Comparison of ENCODE assay signal across 8 cellular contexts in genomic region chr18:63137999-63138448, GRCh38.
A peak's percentile ranks its signal among the peaks of the same experiment; 100 is the strongest.
DNase-seq lines count a peak whose midpoint lies in the region; ATAC-seq, FAIRE-seq and TF ChIP-seq lines count a peak whose summit lies in the region.

No MANE protein-coding gene starts in this region.

- H3K27ac ChIP-seq in liver (ENCODE audit: low read depth in 1 of 2, low read length in 2 of 2) (no peak overlapping the region), HepG2 (ENCODE audit: extremely low read length, insufficient read depth, low read length) (no peak overlapping the region)

- no peak overlapping the region for H2AFZ ChIP-seq in HepG2 (ENCODE audit: low read length)

- H3K4me3 Mint-ChIP-seq in T-helper 17 cell, result peak overlapping the region; percentile 90
- peak overlapping the region; percentile 37 for H3K4me3 Mint-ChIP-seq in endothelial cell (ENCODE audit: unreplicated experiment)
- H3K4me3 Mint-ChIP-seq in stimulated activated memory B cell treated with anti-CD40 and anti-IgM and Interleukin-4, amounts not matched to agents 10 μg/mL and 1 μg/mL and 100 μg/mL, for 72 hours, result peak overlapping the region; percentile 66

- no peaks in the 10 kb centered on the region for H3K79me2 ChIP-seq in HepG2 (ENCODE audit: insufficient read depth, low read length)

- H3K4me2 ChIP-seq in HepG2 (ENCODE audit: low read depth, low read length), result no peak overlapping the region

- TF ChIP-seq POLR2A in HepG2 (IDR thresholded peaks at IDR 0.05; ENCODE audit: insufficient read depth in 1 of 2, low read depth in 2 of 2, low read length in 2 of 2), result no peak

- H3K27me3 ChIP-seq in liver (ENCODE audit: control insufficient read depth in 4 of 4, insufficient read depth in 4 of 4, low read length in 3 of 4) (no peaks in the 10 kb centered on the region), HepG2 (ENCODE audit: control insufficient read depth in 1 of 2, insufficient read depth in 2 of 2, low read length in 2 of 2) (peaks cover 0 to 11% of the 10 kb centered on the region in 2 experiments; a peak in 2 of 5 replicates), MG63 (no peaks in the 10 kb centered on the region)

- whole genome bisulfite sequencing in liver, result 65% methylated on average over 12 of the region's 12 CpGs
- 55% methylated on average over 12 of the region's 12 CpGs for WGBS in HepG2 (ENCODE audit: low lambda C conversion rate)

- H3K9me3 ChIP-seq in liver (ENCODE audit: control insufficient read depth in 4 of 4, low read length in 3 of 4), result no peaks in the 10 kb centered on the region
- H3K9me3 ChIP-seq in HepG2 (ENCODE audit: low read length), result no peaks in the 10 kb centered on the region
- H3K9me3 ChIP-seq in T-helper 17 cell (ENCODE audit: control insufficient read depth, low read length, poor library complexity, severe bottlenecking), result no peaks in the 10 kb centered on the region
- no peaks in the 10 kb centered on the region for H3K9me3 ChIP-seq in MG63

- peaks cover 66% of the 10 kb centered on the region for H3K4me1 Mint-ChIP-seq in T-helper 17 cell
- peaks cover 52% of the 10 kb centered on the region for H3K4me1 Mint-ChIP-seq in endothelial cell (ENCODE audit: unreplicated experiment)
- H3K4me1 Mint-ChIP-seq in stimulated activated memory B cell treated with anti-CD40 and anti-IgM and Interleukin-4, amounts not matched to agents 10 μg/mL and 1 μg/mL and 100 μg/mL, for 72 hours, result peaks cover 84% of the 10 kb centered on the region

- ATAC-seq in HepG2, result no peak
- peak; percentile 90 for ATAC-seq in T-helper 17 cell
- ATAC-seq in stimulated activated memory B cell treated with anti-CD40 and anti-IgM and Interleukin-4, amounts not matched to agents 10 μg/mL and 1 μg/mL and 100 μg/mL, for 72 hours, result peak; percentile 82

- TF ChIP-seq RAD21 in liver (IDR thresholded peaks at IDR 0.05) (no peak), HepG2 (CRISPR knock-in tag; IDR thresholded peaks at IDR 0.05) (no peak)

- FAIRE-seq in HepG2 (lab: Jason Lieb, UNC), result no peak

- no peak overlapping the region for H3K4me3 ChIP-seq in liver (ENCODE audit: low read depth in 1 of 3, low read length in 3 of 3)
- no peak overlapping the region for H3K4me3 ChIP-seq in HepG2 (replicated peaks in 1 of 3; ENCODE audit: insufficient read depth in 1 of 3, low read depth in 2 of 3, low read length in 3 of 3)
- no peak overlapping the region for H3K4me3 ChIP-seq in MG63

- H3K36me3 Mint-ChIP-seq in T-helper 17 cell (ENCODE audit: low read depth), result peaks cover 8% of the 10 kb centered on the region
- peaks cover 7% of the 10 kb centered on the region for H3K36me3 Mint-ChIP-seq in endothelial cell (ENCODE audit: low read depth, unreplicated experiment)
- H3K36me3 Mint-ChIP-seq in stimulated activated memory B cell treated with anti-CD40 and anti-IgM and Interleukin-4, amounts not matched to agents 10 μg/mL and 1 μg/mL and 100 μg/mL, for 72 hours, result peaks cover 43% of the 10 kb centered on the region

- CTCF ChIA-PET in HepG2 (lab: Yijun Ruan, JAX; ENCODE audit: low intra/inter-chr PET ratio, low total read pairs), result no interaction called here

- POLR2A ChIA-PET in HepG2 (lab: Yijun Ruan, JAX), result no interaction called here

- no peak for TF ChIP-seq EP300 in HepG2 (IDR thresholded peaks at IDR 0.05; ENCODE audit: low read depth in 2 of 2, low read length in 2 of 2)
- TF ChIP-seq EP300 in HepG2 (CRISPR knock-in tag; IDR thresholded peaks at IDR 0.05; ENCODE audit: borderline replicate concordance), result no peak

- no TSS peak for BruUV-seq in HepG2 (replicated peaks; lab: Mats Ljungman, UMichigan)

- H3K9me3 Mint-ChIP-seq in endothelial cell (ENCODE audit: unreplicated experiment), result no peaks in the 10 kb centered on the region
- H3K9me3 Mint-ChIP-seq in stimulated activated memory B cell treated with anti-CD40 and anti-IgM and Interleukin-4, amounts not matched to agents 10 μg/mL and 1 μg/mL and 100 μg/mL, for 72 hours, result no peaks in the 10 kb centered on the region

- H3K36me3 ChIP-seq in liver (ENCODE audit: control insufficient read depth in 4 of 4, insufficient read depth in 3 of 4, low read depth in 1 of 4, low read length in 3 of 4) (no peaks in the 10 kb centered on the region), HepG2 (replicated peaks in 1 of 2; ENCODE audit: control insufficient read depth in 1 of 2, insufficient read depth in 2 of 2, low read length in 2 of 2) (no peaks in the 10 kb centered on the region), MG63 (no peaks in the 10 kb centered on the region)

- H3K27me3 Mint-ChIP-seq in T-helper 17 cell, result no peaks in the 10 kb centered on the region
- H3K27me3 Mint-ChIP-seq in endothelial cell (ENCODE audit: unreplicated experiment), result peaks cover 12% of the 10 kb centered on the region
- no peaks in the 10 kb centered on the region for H3K27me3 Mint-ChIP-seq in stimulated activated memory B cell treated with anti-CD40 and anti-IgM and Interleukin-4, amounts not matched to agents 10 μg/mL and 1 μg/mL and 100 μg/mL, for 72 hours

- H3K4me1 ChIP-seq in liver (ENCODE audit: control insufficient read depth in 4 of 4, insufficient read depth in 4 of 4, low read length in 3 of 4) (peaks cover 0 to 8% (median under 1%) of the 10 kb centered on the region in 4 donors), HepG2 (ENCODE audit: insufficient read depth, low read length) (no peaks in the 10 kb centered on the region)

- in situ Hi-C loops in HepG2 (cut with HindIII; ENCODE audit: extremely low pct_ligation_motif_present, low pct_unique_long_range_greater_than_20kb), result loop anchor here (10.0 kb wide), 2 partner anchors 177 to 307 kb away; partner anchors contain the start of gene BCL2

- DNase-seq in HepG2 (ENCODE audit: low spot score) (no peak), T-helper 17 cell (peak in 2 of 3 donors; percentile 32 to 55), endothelial cell (ENCODE audit: low spot score) (peak; percentile 58), NCI-H146 treated with DMSO at 0.1 percent for 48 hours (lab: John Stamatoyannopoulos, UW; ENCODE audit: unreplicated experiment) (no peak), MG63 (no peak), T1000 (lab: John Stamatoyannopoulos, UW) (no peak)

- TF ChIP-seq CTCF in liver (IDR thresholded peaks at IDR 0.05; ENCODE audit: low read depth, low read length, missing input control), result no peak
- no peak for TF ChIP-seq CTCF in HepG2 (CRISPR knock-in tag; IDR thresholded peaks at IDR 0.05)
- no peak for TF ChIP-seq CTCF in endothelial cell (IDR thresholded peaks at IDR 0.05; ENCODE audit: unreplicated experiment)

- intact Hi-C loops in HepG2 (cut with micrococcal nuclease; ENCODE audit: unreplicated experiment), result no loop called here

- H3K27ac Mint-ChIP-seq in T-helper 17 cell (peak overlapping the region; percentile 85), endothelial cell (ENCODE audit: unreplicated experiment) (peak overlapping the region; percentile 94)
- peak overlapping the region; percentile 91 for H3K27ac Mint-ChIP-seq in stimulated activated memory B cell treated with anti-CD40 and anti-IgM and Interleukin-4, amounts not matched to agents 10 μg/mL and 1 μg/mL and 100 μg/mL, for 72 hours

- H4K20me1 ChIP-seq in HepG2 (ENCODE audit: insufficient read depth, low read length), result no peaks in the 10 kb centered on the region

- H3K9ac ChIP-seq in liver (ENCODE audit: low read depth in 1 of 2, low read length in 2 of 2) (no peak overlapping the region), HepG2 (ENCODE audit: insufficient read depth, low read depth, low read length) (no peak overlapping the region)

TF ChIP-seq in liver, 16 proteins besides CTCF, POLR2A, EP300 and RAD21:
- TF ChIP-seq HNF4A (conservative IDR thresholded peaks at IDR 0.05) (no peak), JUND (IDR thresholded peaks at IDR 0.05) (no peak), ZBTB33 (IDR thresholded peaks at IDR 0.05) (no peak), MAX (IDR thresholded peaks at IDR 0.05) (peak; percentile 53)

TF ChIP-seq in HepG2, 621 proteins besides CTCF, POLR2A, EP300 and RAD21:
- TF ChIP-seq ZNF446 (CRISPR knock-in tag; IDR thresholded peaks at IDR 0.05) (no peak), ZNF225 (CRISPR knock-in tag; IDR thresholded peaks at IDR 0.05) (no peak), ZBTB42 (CRISPR knock-in tag; IDR thresholded peaks at IDR 0.05) (no peak), JUND (CRISPR knock-in tag; IDR thresholded peaks at IDR 0.05) (no peak), SYNCRIP (IDR thresholded peaks at IDR 0.05; ENCODE audit: insufficient read depth, low read depth, low read length) (no peak), ZNF12 (CRISPR knock-in tag; IDR thresholded peaks at IDR 0.05) (no peak), ZNF737 (CRISPR knock-in tag; IDR thresholded peaks at IDR 0.05; ENCODE audit: borderline replicate concordance) (no peak), SP140L (CRISPR knock-in tag; IDR thresholded peaks at IDR 0.05; ENCODE audit: borderline replicate concordance) (no peak)

Comparison
In these comparisons a context has a peak if more than half of its experiments do, and no peak if none do; other contexts are left out.
1. DNase-seq: peak in T-helper 17 cell (2 of 3) and endothelial cell (single experiment); none in HepG2 (single experiment), NCI-H146 treated with DMSO at 0.1 percent for 48 hours (single experiment), MG63 (single experiment) and T1000 (single experiment).
2. H3K4me3 Mint-ChIP-seq: peak in every context shown above with its lines; median percentile 90 in T-helper 17 cell; 66 in stimulated activated memory B cell treated with anti-CD40 and anti-IgM and Interleukin-4, amounts not matched to agents 10 μg/mL and 1 μg/mL and 100 μg/mL, for 72 hours; 37 in endothelial cell.
3. Peak in every context shown above with its lines, with median percentiles within 50 percentile points of each other: H3K27ac Mint-ChIP-seq.